ENCODE assay signal across 17 cellular contexts in genomic region chr15:90607361-90607760, GRCh38.
DNase-seq lines count a peak whose midpoint lies in the region; ATAC-seq and TF ChIP-seq lines count a peak whose summit lies in the region.
"Had no signal": no experiment of that assay in that cellular context is flagged by ENCODE, and none has a peak within 500 bp of the region (broad histone marks: within the 10 kb centered on the region; RNA-seq: fewer than 3 reads in every experiment).

No MANE protein-coding gene starts in this region.

- H4K8ac ChIP-seq in neuronal stem cell (ENCODE audit: low read depth, low read length) = no peak overlapping the region

- H3K36me3 Mint-ChIP-seq in activated T-cell treated with anti-CD3 and anti-CD28 coated beads, Interleukin-2, amount 50 U/mL, for 72 hours (ENCODE audit: insufficient read depth in 2 of 2) = peaks cover 6 to 14% of the 10 kb centered on the region in 2 donors
- peaks cover 33% of the 10 kb centered on the region for H3K36me3 Mint-ChIP-seq in activated T-cell treated with anti-CD3 and anti-CD28 coated beads, Interleukin-2, amount 50 U/mL, for 4 hours (ENCODE audit: insufficient read depth)
- H3K36me3 Mint-ChIP-seq: WTC11 had no signal

- no peaks in the 10 kb centered on the region for H3K9me3 Mint-ChIP-seq in activated T-cell treated with anti-CD3 and anti-CD28 coated beads, Interleukin-2, amount 50 U/mL, for 72 hours
- no peaks in the 10 kb centered on the region for H3K9me3 Mint-ChIP-seq in activated T-cell treated with anti-CD3 and anti-CD28 coated beads, Interleukin-2, amount 50 U/mL, for 4 hours
- H3K9me3 Mint-ChIP-seq: IgD-negative memory B cell, memory B cell, WTC11 had no signal

- no peak overlapping the region for H2AK5ac ChIP-seq in neuronal stem cell (ENCODE audit: low read depth, low read length)

- H3K4me3 ChIP-seq in stomach (no peak overlapping the region), neuronal stem cell (ENCODE audit: low read length in 2 of 2) (no peak overlapping the region)
- H3K4me3 ChIP-seq: SK-N-MC had no signal

- no peak overlapping the region for H2BK120ac ChIP-seq in neuronal stem cell (ENCODE audit: low read depth, low read length)

- no peaks in the 10 kb centered on the region for H3K27me3 Mint-ChIP-seq in activated T-cell treated with anti-CD3 and anti-CD28 coated beads, Interleukin-2, amount 50 U/mL, for 72 hours (ENCODE audit: low read depth)
- H3K27me3 Mint-ChIP-seq in activated T-cell treated with anti-CD3 and anti-CD28 coated beads, Interleukin-2, amount 50 U/mL, for 4 hours (ENCODE audit: low read depth) = no peaks in the 10 kb centered on the region
- H3K27me3 Mint-ChIP-seq: IgD-negative memory B cell, memory B cell had no signal

- 75 to 91% (median 85%) methylated on average over 9 of the region's 9 CpGs for WGBS in stomach, 5 donors
- WGBS in neuronal stem cell (ENCODE audit: extremely low coverage in 2 of 2, insufficient read length in 2 of 2, insufficient replicate concordance in 1 of 2), 2 donors = no CpG with 5 or more reads among the region's 9 CpGs

- H3K18ac ChIP-seq in neuronal stem cell (ENCODE audit: low read length) = no peak overlapping the region

- H3K4me2 ChIP-seq in neuronal stem cell (ENCODE audit: insufficient read depth, low read length, poor library complexity, severe bottlenecking) = no peak overlapping the region

- H3K27me3 ChIP-seq in stomach (no peaks in the 10 kb centered on the region), neuronal stem cell (ENCODE audit: control insufficient read depth in 3 of 3, insufficient read depth in 3 of 3, low read depth in 1 of 3, low read length in 3 of 3) (no peaks in the 10 kb centered on the region)

- H3K9me3 ChIP-seq in stomach = no peaks in the 10 kb centered on the region
- H3K9me3 ChIP-seq in neuronal stem cell (replicated peaks in 1 of 2; ENCODE audit: control insufficient read depth in 2 of 2, insufficient read depth in 1 of 2, low read depth in 1 of 2, low read length in 2 of 2) = no peaks in the 10 kb centered on the region

- H3K79me1 ChIP-seq in neuronal stem cell (ENCODE audit: low read depth, low read length) = no peaks in the 10 kb centered on the region

- peaks cover 0 to 56% (median 41%) of the 10 kb centered on the region in 4 donors for H3K36me3 ChIP-seq in stomach
- H3K36me3 ChIP-seq in neuronal stem cell (replicated peaks in 1 of 2; ENCODE audit: control insufficient read depth in 2 of 2, insufficient read depth in 2 of 2, low read length in 2 of 2) = peaks cover 3 to 29% of the 10 kb centered on the region in 2 donors

- no peak overlapping the region for H2BK12ac ChIP-seq in neuronal stem cell (ENCODE audit: low read length)

- H3K14ac ChIP-seq in neuronal stem cell (ENCODE audit: low read length) = no peak overlapping the region

- no peak overlapping the region for H2BK5ac ChIP-seq in neuronal stem cell (ENCODE audit: low read length)

- H3K4me1 ChIP-seq in stomach = peaks cover 8 to 39% (median 23%) of the 10 kb centered on the region in 4 donors
- H3K4me1 ChIP-seq in neuronal stem cell (ENCODE audit: control insufficient read depth in 2 of 2, insufficient read depth in 1 of 2, low read depth in 1 of 2, low read length in 2 of 2) = peaks cover 0 to 2% of the 10 kb centered on the region in 2 donors

- no peak for ATAC-seq in activated T-cell treated with anti-CD3 and anti-CD28 coated beads, Interleukin-2, amount 50 U/mL, for 72 hours (replicated peaks in 1 of 2)
- ATAC-seq in activated T-cell treated with anti-CD3 and anti-CD28 coated beads, Interleukin-2, amount 50 U/mL, for 4 hours = no peak
- ATAC-seq in GM21515 (IDR thresholded peaks at IDR 0.05; ENCODE audit: unreplicated experiment) = no peak
- no peak for ATAC-seq in GM19463 (IDR thresholded peaks at IDR 0.05; ENCODE audit: unreplicated experiment)
- ATAC-seq: WTC11 had no signal

- no peak overlapping the region for H3K23ac ChIP-seq in neuronal stem cell (ENCODE audit: low read depth, low read length, poor library complexity)

- TF ChIP-seq CTCF in stomach (IDR thresholded peaks at IDR 0.05) = no peak

- TF ChIP-seq EP300 in stomach (IDR thresholded peaks at IDR 0.05) = no peak

- peak overlapping the region; percentile 49 for H3K27ac Mint-ChIP-seq in activated T-cell treated with anti-CD3 and anti-CD28 coated beads, Interleukin-2, amount 50 U/mL, for 72 hours
- H3K27ac Mint-ChIP-seq: memory B cell, WTC11 had no signal

- intact Hi-C loops in stomach (cut with DNase I; ENCODE audit: low total_unique reads) = no loop called here

- TF ChIP-seq POLR2A in stomach (IDR thresholded peaks at IDR 0.05) = no peak

- no peak overlapping the region for H3K9ac ChIP-seq in neuronal stem cell (ENCODE audit: low read depth, low read length, poor library complexity)

- no peak overlapping the region for H3K4ac ChIP-seq in neuronal stem cell (ENCODE audit: low read length)

- H2BK15ac ChIP-seq in neuronal stem cell (ENCODE audit: low read length) = no peak overlapping the region

- no peak overlapping the region for H2AFZ ChIP-seq in neuronal stem cell (ENCODE audit: low read length)

- H3K4me1 Mint-ChIP-seq in activated T-cell treated with anti-CD3 and anti-CD28 coated beads, Interleukin-2, amount 50 U/mL, for 72 hours (ENCODE audit: low read depth) = peaks cover 17% of the 10 kb centered on the region
- H3K4me1 Mint-ChIP-seq in activated T-cell treated with anti-CD3 and anti-CD28 coated beads, Interleukin-2, amount 50 U/mL, for 4 hours (ENCODE audit: low read depth) = peaks cover 23% of the 10 kb centered on the region

- H4K91ac ChIP-seq in neuronal stem cell (ENCODE audit: low read depth, low read length, poor library complexity) = no peak overlapping the region

- no peak for DNase-seq in activated T-cell treated with anti-CD3 and anti-CD28 coated beads, Interleukin-2, amount 50 U/mL, for 72 hours
- no peak for DNase-seq in activated T-cell treated with anti-CD3 and anti-CD28 coated beads, Interleukin-2, amount 50 U/mL, for 4 hours
- DNase-seq in NCI-H2196 (lab: John Stamatoyannopoulos, UW; ENCODE audit: unreplicated experiment) (peak; percentile 25), stomach (no peak), neuronal stem cell (ENCODE audit: low spot score) (no peak)
- DNase-seq: ACHN; anterior cingulate cortex; NCI-H1105; stimulated activated CD4-positive, alpha-beta T cell treated with anti-CD3 and anti-CD28 coated beads, Interleukin-15, amount 100 ng/mL, for 24 hours; trophoblast cell had no signal

- H3K4me3 Mint-ChIP-seq in activated T-cell treated with anti-CD3 and anti-CD28 coated beads, Interleukin-2, amount 50 U/mL, for 72 hours = no peak overlapping the region
- no peak overlapping the region for H3K4me3 Mint-ChIP-seq in activated T-cell treated with anti-CD3 and anti-CD28 coated beads, Interleukin-2, amount 50 U/mL, for 4 hours
- H3K4me3 Mint-ChIP-seq: IgD-negative memory B cell, memory B cell, WTC11 had no signal

- H3K27ac ChIP-seq in cingulate gyrus (ENCODE audit: low read depth, low read length) (peak overlapping the region; percentile 23), stomach (peak overlapping the region in 4 of 5 donors; percentile 46 to 70 (median 63)), neuronal stem cell (replicated peaks; ENCODE audit: low read length) (no peak overlapping the region)
- H3K27ac ChIP-seq: SK-N-MC had no signal
